In the genomic region with DNA sequence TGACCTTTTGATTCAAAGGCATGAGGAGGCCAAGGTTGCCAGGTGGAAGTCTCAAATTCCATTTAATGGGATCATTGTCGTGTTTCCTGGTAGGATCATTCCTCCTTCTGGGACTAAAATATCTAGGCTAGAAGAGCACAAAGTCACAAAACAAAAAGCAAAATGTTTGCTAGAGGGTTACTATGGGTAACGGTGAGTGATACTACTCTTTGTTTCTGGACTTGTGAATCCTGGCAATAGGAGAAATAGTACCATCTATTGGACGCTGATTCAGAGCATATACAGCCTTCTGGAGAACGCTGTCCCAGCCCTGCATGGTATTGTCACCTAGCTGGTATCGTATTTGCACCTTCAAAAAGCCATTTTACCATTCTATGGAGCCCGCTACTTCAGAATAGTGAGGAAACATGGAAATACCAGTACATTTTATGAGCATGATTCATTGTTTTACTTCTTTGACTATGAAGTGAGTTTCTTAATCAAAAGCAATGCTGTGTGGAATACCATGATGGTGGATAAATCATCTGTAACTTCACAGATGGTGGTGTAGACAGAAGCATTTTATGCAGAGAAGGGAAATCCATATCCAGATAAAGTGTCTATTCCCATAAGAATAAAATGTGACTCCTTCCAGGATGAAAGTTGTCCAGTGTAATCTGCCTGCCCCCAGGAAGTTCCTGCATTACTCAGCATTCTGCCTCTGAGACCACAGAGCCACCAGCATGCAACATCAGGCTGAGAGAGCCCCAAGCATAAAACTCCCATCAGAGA, we compare ENCODE assay signal across 16 cellular contexts.
A peak's percentile ranks its signal among the peaks of the same experiment; 100 is the strongest.
DNase-seq lines count a peak whose midpoint lies in the region; ATAC-seq and TF ChIP-seq lines count a peak whose summit lies in the region.
"Had no signal": no experiment of that assay in that cellular context is flagged by ENCODE, and none has a peak within 500 bp of the region (broad histone marks: within the 10 kb centered on the region; RNA-seq: fewer than 3 reads in every experiment).

No MANE protein-coding gene starts in this region.

- no peaks in the 10 kb centered on the region for H3K4me1 Mint-ChIP-seq in natural killer cell
- H3K4me1 Mint-ChIP-seq: activated naive CD4-positive, alpha-beta T cell treated with anti-CD3 and anti-CD28 coated beads, Interleukin-2, amount 50 U/mL, for 24 hours had no signal

- H3K27ac Mint-ChIP-seq in natural killer cell: no peak overlapping the region
- H3K27ac Mint-ChIP-seq: activated naive CD4-positive, alpha-beta T cell treated with anti-CD3 and anti-CD28 coated beads, Interleukin-2, amount 50 U/mL, for 24 hours; type B pancreatic cell had no signal

- BruUV-seq in A673 (replicated peaks; lab: Mats Ljungman, UMichigan): no TSS peak

- H3K36me3 Mint-ChIP-seq in natural killer cell: no peaks in the 10 kb centered on the region
- H3K36me3 Mint-ChIP-seq: activated naive CD4-positive, alpha-beta T cell treated with anti-CD3 and anti-CD28 coated beads, Interleukin-2, amount 50 U/mL, for 24 hours; type B pancreatic cell had no signal

- ATAC-seq in RWPE2 (ENCODE audit: low read depth) (peak; percentile 42; the same call in 2 of the 3 replicates), left colon (no peak), natural killer cell (no peak)

- CTCF ChIA-PET in A673 (lab: Charles Lee): no interaction called here

- H3K4me3 ChIP-seq in A673 (ENCODE audit: low read depth, low read length, poor library complexity, severe bottlenecking): no peak overlapping the region
- no peak overlapping the region for H3K4me3 ChIP-seq in RWPE2 (ENCODE audit: severe bottlenecking)
- H3K4me3 ChIP-seq in fibroblast of mammary gland (ENCODE audit: control insufficient read depth, low read depth, low read length): no peak overlapping the region
- H3K4me3 ChIP-seq: SK-N-MC had no signal

- TF ChIP-seq CTCF in A673 (conservative IDR thresholded peaks at IDR 0.05; ENCODE audit: low read depth, low read length) (no peak), RWPE2 (IDR thresholded peaks at IDR 0.05; ENCODE audit: poor library complexity, severe bottlenecking) (no peak), fibroblast of mammary gland (conservative IDR thresholded peaks at IDR 0.05; ENCODE audit: control insufficient read depth, insufficient read depth, low read depth, low read length) (no peak), natural killer cell (IDR thresholded peaks at IDR 0.05) (no peak)

- H3K9me3 Mint-ChIP-seq in natural killer cell: peaks cover 11 to 14% of the 10 kb centered on the region in 2 donors
- H3K9me3 Mint-ChIP-seq: activated naive CD4-positive, alpha-beta T cell treated with anti-CD3 and anti-CD28 coated beads, Interleukin-2, amount 50 U/mL, for 24 hours; type B pancreatic cell had no signal

- DNase-seq in A673 (ENCODE audit: low spot score) (peak; percentile 3), GM04504 (ENCODE audit: low read depth) (peak; percentile 42), RWPE2 (ENCODE audit: low spot score) (no peak), fibroblast of mammary gland (ENCODE audit: low read depth) (peak; percentile 53), NCI-H524 (lab: John Stamatoyannopoulos, UW) (no peak), NCI-H2196 (lab: John Stamatoyannopoulos, UW; ENCODE audit: unreplicated experiment) (no peak), left colon (no peak), natural killer cell (no peak)
- DNase-seq: activated CD8-positive, alpha-beta memory T cell treated with anti-CD3 and anti-CD28 coated beads, Interleukin-2, amount 50 U/mL, for 48 hours; cortex of kidney; KBM-7; kidney glomerular epithelial cell; retina had no signal

- peaks cover 3% of the 10 kb centered on the region for H3K4me1 ChIP-seq in A673 (ENCODE audit: insufficient read depth, low read length, poor library complexity, severe bottlenecking)
- H3K4me1 ChIP-seq in RWPE2 (ENCODE audit: insufficient read depth, poor library complexity, severe bottlenecking): no peaks in the 10 kb centered on the region

- intact Hi-C loops in A673 (cut with micrococcal nuclease; ENCODE audit: unreplicated experiment): no loop called here
- intact Hi-C loops in left colon (cut with DNase I, micrococcal nuclease): no loop called here
- intact Hi-C loops in natural killer cell (cut with micrococcal nuclease): no loop called here

- H3K36me3 ChIP-seq in A673 (ENCODE audit: insufficient read depth, low read length, poor library complexity, severe bottlenecking) (no peaks in the 10 kb centered on the region), RWPE2 (ENCODE audit: low read depth) (no peaks in the 10 kb centered on the region)

- H3K27me3 ChIP-seq in A673 (replicated peaks; ENCODE audit: insufficient read depth, low read depth, low read length, poor library complexity) (no peaks in the 10 kb centered on the region), RWPE2 (ENCODE audit: insufficient read depth, poor library complexity, severe bottlenecking) (no peaks in the 10 kb centered on the region)

- H3K9me3 ChIP-seq in A673 (ENCODE audit: low read depth, low read length, poor library complexity, severe bottlenecking) (no peaks in the 10 kb centered on the region), RWPE2 (ENCODE audit: severe bottlenecking) (no peaks in the 10 kb centered on the region)

- no peak overlapping the region for H3K27ac ChIP-seq in A673 (ENCODE audit: low read depth, low read length, poor library complexity, severe bottlenecking)
- no peak overlapping the region for H3K27ac ChIP-seq in RWPE2 (ENCODE audit: poor library complexity, severe bottlenecking)
- H3K27ac ChIP-seq: SK-N-MC had no signal

- POLR2A ChIA-PET in A673 (lab: Charles Lee; ENCODE audit: low non-redundant PET): no interaction called here

- no peaks in the 10 kb centered on the region for H3K27me3 Mint-ChIP-seq in natural killer cell (ENCODE audit: low read depth in 2 of 2)
- H3K27me3 Mint-ChIP-seq: activated naive CD4-positive, alpha-beta T cell treated with anti-CD3 and anti-CD28 coated beads, Interleukin-2, amount 50 U/mL, for 24 hours; type B pancreatic cell had no signal

- H3K4me3 Mint-ChIP-seq in natural killer cell: no peak overlapping the region
- H3K4me3 Mint-ChIP-seq: activated naive CD4-positive, alpha-beta T cell treated with anti-CD3 and anti-CD28 coated beads, Interleukin-2, amount 50 U/mL, for 24 hours; type B pancreatic cell had no signal

Comparison
In these comparisons a context has a peak if more than half of its experiments do, and no peak if none do; other contexts are left out.
1. DNase-seq: peak in A673 (single experiment), GM04504 (single experiment) and fibroblast of mammary gland (single experiment); none in RWPE2 (single experiment), NCI-H524 (0 of 2), NCI-H2196 (single experiment), left colon (0 of 2) and natural killer cell (single experiment).